Comparison of ENCODE assay signal across 1 cellular context in genomic region chr14:64878775-64879634, GRCh38.
TF ChIP-seq lines count a peak whose summit lies in the region.

No MANE protein-coding gene starts in this region.

TF ChIP-seq in GM12878, 131 proteins besides CTCF, POLR2A, EP300 and RAD21:
- TF ChIP-seq ZNF687 (IDR thresholded peaks at IDR 0.05) (no peak), SPI1 (IDR thresholded peaks at IDR 0.05; ENCODE audit: borderline replicate concordance, insufficient read depth, low read depth, low read length) (no peak), ZNF24 (IDR thresholded peaks at IDR 0.05) (no peak), PML (IDR thresholded peaks at IDR 0.05; ENCODE audit: low read length) (no peak), ATF7 (IDR thresholded peaks at IDR 0.05; ENCODE audit: low read depth) (no peak), MYB (IDR thresholded peaks at IDR 0.05; ENCODE audit: borderline replicate concordance, low read depth, low read length) (no peak), EZH2 (IDR thresholded peaks at IDR 0.05; ENCODE audit: borderline replicate concordance, control insufficient read depth, low read depth, low read length) (no peak), KAT2A (conservative IDR thresholded peaks at IDR 0.05; ENCODE audit: control insufficient read depth, low read depth, low read length) (no peak), CUX1 (IDR thresholded peaks at IDR 0.05; ENCODE audit: insufficient replicate concordance, low read depth, low read length) (no peak), NKRF (conservative IDR thresholded peaks at IDR 0.05) (no peak), TCF3 (IDR thresholded peaks at IDR 0.05; ENCODE audit: borderline replicate concordance, insufficient read depth, low read depth, low read length) (no peak), BACH1 (IDR thresholded peaks at IDR 0.05; ENCODE audit: borderline replicate concordance) (no peak), BCLAF1 (IDR thresholded peaks at IDR 0.05) (no peak), SREBF1 (IDR thresholded peaks at IDR 0.05; ENCODE audit: low read length) (no peak), NFIC (IDR thresholded peaks at IDR 0.05; ENCODE audit: low read depth, low read length) (no peak), SMAD1 (IDR thresholded peaks at IDR 0.05; ENCODE audit: low read depth, partially characterized antibody) (no peak), PAX5 (IDR thresholded peaks at IDR 0.05; ENCODE audit: borderline replicate concordance, low read depth, low read length) (no peak), ZBTB33 (IDR thresholded peaks at IDR 0.05) (no peak)
